Comparison of ENCODE assay signal across 20 cellular contexts in genomic region chr16:56019274-56019673, GRCh38.
"Had no signal": no experiment of that assay in that cellular context is flagged by ENCODE, and none has a peak within 500 bp of the region (broad histone marks: within the 10 kb centered on the region; RNA-seq: fewer than 3 reads in every experiment).

No MANE protein-coding gene starts in this region.

- H3K9me3 Mint-ChIP-seq: activated B cell treated with CpG ODN at 0.5 μM for 24 hours; activated CD8-positive, alpha-beta T cell treated with anti-CD3 and anti-CD28 coated beads for 36 hours; activated T-cell treated with anti-CD3 and anti-CD28 coated beads, Interleukin-2, amount 50 U/mL, for 4 hours; activated T-helper 17 cell treated with anti-CD3 and anti-CD28 coated beads, Interleukin-2, amount 50 U/mL, for 72 hours had no signal

- H3K27ac ChIP-seq: brain microvascular endothelial cell, coronary artery, dorsolateral prefrontal cortex, left lung, lower lobe of right lung, spleen, transverse colon had no signal

- H3K36me3 Mint-ChIP-seq: naive thymus-derived CD8-positive, alpha-beta T cell had no signal

- H3K4me1 ChIP-seq: left lung, lower lobe of right lung, spleen, transverse colon had no signal

- H3K4me1 Mint-ChIP-seq: activated T-helper 17 cell treated with anti-CD3 and anti-CD28 coated beads, Interleukin-2, amount 50 U/mL, for 72 hours; naive thymus-derived CD8-positive, alpha-beta T cell had no signal

- H3K9me3 ChIP-seq: left lung, lower lobe of right lung, transverse colon had no signal

- DNase-seq: activated B cell treated with CpG ODN at 0.5 μM for 24 hours; activated CD4-positive, alpha-beta T cell treated with anti-CD3 and anti-CD28 coated beads, Interleukin-2, amount 50 U/mL, for 1 hour; activated CD8-positive, alpha-beta T cell treated with anti-CD3 and anti-CD28 coated beads for 36 hours; activated gamma-delta T cell treated with Interleukin-2 at 50 U/mL for 16 hours; activated naive CD4-positive, alpha-beta T cell treated with anti-CD3 and anti-CD28 coated beads, Interleukin-2, amount 50 U/mL, for 16 hours; activated T-cell treated with anti-CD3 and anti-CD28 coated beads, Interleukin-2, amount 50 U/mL, for 4 hours; amniotic stem cell; brain microvascular endothelial cell; dorsolateral prefrontal cortex; effector memory CD4-positive, alpha-beta T cell; left lung; lower lobe of right lung; mesenchymal stem cell; naive thymus-derived CD8-positive, alpha-beta T cell; right cardiac atrium; spleen; stimulated activated naive CD4-positive, alpha-beta T cell treated with Interleukin-2 at 50 U/mL for 16 hours; transverse colon had no signal

- H3K27ac Mint-ChIP-seq: activated B cell treated with CpG ODN at 0.5 μM for 24 hours; activated CD8-positive, alpha-beta T cell treated with anti-CD3 and anti-CD28 coated beads for 36 hours; activated T-helper 17 cell treated with anti-CD3 and anti-CD28 coated beads, Interleukin-2, amount 50 U/mL, for 72 hours; naive thymus-derived CD8-positive, alpha-beta T cell had no signal

- H3K36me3 ChIP-seq: brain microvascular endothelial cell, left lung, lower lobe of right lung, spleen, transverse colon had no signal

- H3K27me3 ChIP-seq: brain microvascular endothelial cell, dorsolateral prefrontal cortex, left lung, transverse colon had no signal

- H3K4me3 ChIP-seq: coronary artery, dorsolateral prefrontal cortex, left lung, lower lobe of right lung, spleen, transverse colon had no signal

- H3K4me3 Mint-ChIP-seq: activated B cell treated with CpG ODN at 0.5 μM for 24 hours; activated CD8-positive, alpha-beta T cell treated with anti-CD3 and anti-CD28 coated beads for 36 hours; activated T-cell treated with anti-CD3 and anti-CD28 coated beads, Interleukin-2, amount 50 U/mL, for 4 hours; activated T-helper 17 cell treated with anti-CD3 and anti-CD28 coated beads, Interleukin-2, amount 50 U/mL, for 72 hours; naive thymus-derived CD8-positive, alpha-beta T cell had no signal
